8 cellular contexts compared by ENCODE assay signal in the genomic region with DNA sequence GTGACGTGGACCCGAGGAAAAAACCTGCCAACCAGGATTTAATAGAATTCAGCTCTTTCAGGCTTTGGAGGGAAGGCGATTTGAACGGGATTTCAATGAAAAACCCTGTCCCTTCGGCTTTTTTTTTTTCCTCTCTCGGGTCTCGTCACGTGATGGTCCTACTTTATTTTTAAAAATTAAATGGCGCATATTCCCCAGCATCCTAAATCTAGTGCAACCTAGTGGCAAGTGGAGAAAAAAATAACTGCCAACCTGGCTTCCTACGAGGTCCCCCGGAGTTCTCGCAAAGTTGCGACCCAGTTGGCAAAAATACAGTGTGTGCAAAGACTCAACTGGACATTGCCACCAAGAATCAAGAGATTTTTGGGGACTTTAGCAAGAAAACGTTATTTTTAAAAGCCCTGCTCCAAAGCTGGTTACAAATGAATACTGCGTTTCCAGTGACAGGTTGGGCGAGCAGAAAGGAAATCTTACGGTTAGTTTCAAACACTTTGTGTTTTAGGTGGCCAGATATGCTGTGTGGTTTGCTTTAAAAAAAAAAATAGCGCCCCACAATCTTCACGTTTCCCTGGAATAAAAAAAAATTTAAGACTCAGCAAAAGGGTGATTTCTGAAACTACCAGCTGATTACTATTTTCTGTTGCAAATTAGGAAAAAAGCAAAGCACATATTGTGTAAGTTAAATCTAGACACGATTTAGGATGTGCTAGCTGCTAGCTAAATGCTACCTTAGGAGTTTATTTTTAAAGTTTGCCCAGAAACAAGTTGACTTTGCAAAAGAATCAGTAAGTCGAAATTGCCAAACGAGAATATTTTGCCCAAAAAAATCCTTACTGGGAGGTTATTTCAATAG. TPM values are rescaled to one million over a fixed set of nuclear protein-coding genes. Genes with fewer than 3 reads are reported as not detected.
DNase-seq lines count a peak whose midpoint lies in the region; ATAC-seq, FAIRE-seq and TF ChIP-seq lines count a peak whose summit lies in the region.

No MANE protein-coding gene starts in this region.

- H3K9me3 Mint-ChIP-seq in natural killer cell: no peaks in the 10 kb centered on the region

- H3K4me1 Mint-ChIP-seq in natural killer cell: peaks cover 34 to 37% of the 10 kb centered on the region in 2 donors

- peak overlapping the region; percentile 98 to 99 for H3K27ac Mint-ChIP-seq in natural killer cell

- H3K27me3 Mint-ChIP-seq in natural killer cell (ENCODE audit: low read depth in 2 of 2): no peaks in the 10 kb centered on the region

- H3K36me3 Mint-ChIP-seq in natural killer cell: peaks cover 5% of the 10 kb centered on the region

- no peak for FAIRE-seq in D721Med (lab: Jason Lieb, UNC)

- no peak for DNase-seq in D721Med (ENCODE audit: insufficient read length, low spot score)
- DNase-seq in NCI-H526 treated with DMSO at 0.1 percent for 48 hours (lab: John Stamatoyannopoulos, UW): peak; percentile 66
- DNase-seq in activated T-cell treated with anti-CD3 and anti-CD28 coated beads for 4 hours: peak; percentile 14
- peak; percentile 78 for DNase-seq in fibroblast of peridontal ligament (ENCODE audit: extremely low read depth)
- DNase-seq in natural killer cell: no peak
- DNase-seq in central memory CD4-positive, alpha-beta T cell: no peak

- H3K4me3 Mint-ChIP-seq in natural killer cell: peak overlapping the region; percentile 95

- intact Hi-C loops in natural killer cell (cut with micrococcal nuclease): loop anchor here (1.0 to 5.0 kb wide), 4 partner anchors 15 to 217 kb away; no protein-coding TSS in a partner anchor

- ATAC-seq in HG02943 (IDR thresholded peaks at IDR 0.05; ENCODE audit: low read depth, unreplicated experiment): peak; percentile 14
- ATAC-seq in natural killer cell: peak; percentile 16 to 41 (median 24)
- ATAC-seq in HG03571 (IDR thresholded peaks at IDR 0.05; ENCODE audit: unreplicated experiment): no peak

- TF ChIP-seq CTCF in D721Med (IDR thresholded peaks at IDR 0.05; ENCODE audit: insufficient read depth, missing control alignments): peak; percentile 25
- no peak for TF ChIP-seq CTCF in natural killer cell (IDR thresholded peaks at IDR 0.05)

RNA-seq across cellular contexts. Expression of gene MARF1, which starts 0.7 kb away (rescaled TPM):
- total RNA-seq in natural killer cell: 100 to 1,000 TPM; 127 to 149 (median 140) TPM

RNA-seq across cellular contexts. Expression of gene NDE1, which starts 6.4 kb away (rescaled TPM):
- total RNA-seq in natural killer cell: 100 to 1,000 TPM; 104 to 118 (median 114) TPM

Comparison
In these comparisons a context has a peak if more than half of its experiments do, and no peak if none do; other contexts are left out.
1. DNase-seq: peak in NCI-H526 treated with DMSO at 0.1 percent for 48 hours (single experiment), activated T-cell treated with anti-CD3 and anti-CD28 coated beads for 4 hours (single experiment) and fibroblast of peridontal ligament (single experiment); none in D721Med (single experiment), natural killer cell (single experiment) and central memory CD4-positive, alpha-beta T cell (single experiment).